Comparison of ENCODE assay signal across 13 cellular contexts in genomic region chr2:43193652-43193995, GRCh38. TPM values are rescaled to one million over a fixed set of nuclear protein-coding genes. Genes with fewer than 3 reads are reported as not detected.
DNase-seq lines count a peak whose midpoint lies in the region; ATAC-seq, FAIRE-seq and TF ChIP-seq lines count a peak whose summit lies in the region.
"Had no signal": no experiment of that assay in that cellular context is flagged by ENCODE, and none has a peak within 500 bp of the region (broad histone marks: within the 10 kb centered on the region; RNA-seq: fewer than 3 reads in every experiment).

No MANE protein-coding gene starts in this region.

- POLR2A ChIA-PET in K562 (lab: Yijun Ruan, JAX): interaction anchor here (1.0 to 1.4 kb wide), 4 partner anchors 15 to 19 kb away, joined by 3 to 5 read pairs (median 4); no protein-coding TSS in a partner anchor
- POLR2A ChIA-PET in naive thymus-derived CD4-positive, alpha-beta T cell (lab: Charles Lee): interaction anchor here (1.6 to 13.1 kb wide), 8 partner anchors 8 to 63 kb away, joined by 5 to 543 read pairs (median 28); partner anchors contain the start of gene ZFP36L2

- H3K4me1 Mint-ChIP-seq in naive thymus-derived CD4-positive, alpha-beta T cell: peaks cover 37 to 81% (median 61%) of the 10 kb centered on the region in 7 donors

- no peak for TF ChIP-seq RAD21 in K562 (CRISPR knock-in tag; conservative IDR thresholded peaks at IDR 0.05 in 1 of 2, IDR thresholded peaks at IDR 0.05 in 1 of 2)

- peak overlapping the region; percentile 86 to 100 (median 92) for H3K4me3 Mint-ChIP-seq in naive thymus-derived CD4-positive, alpha-beta T cell
- H3K4me3 Mint-ChIP-seq: WTC11 had no signal

- peaks cover 0 to 11% (median 0%) of the 10 kb centered on the region in 5 donors for H3K36me3 Mint-ChIP-seq in naive thymus-derived CD4-positive, alpha-beta T cell
- H3K36me3 Mint-ChIP-seq: WTC11 had no signal

- H3K9me3 Mint-ChIP-seq in naive thymus-derived CD4-positive, alpha-beta T cell: peaks cover 0 to 3% (median 0%) of the 10 kb centered on the region in 11 donors
- H3K9me3 Mint-ChIP-seq: WTC11 had no signal

- H3K4me2 ChIP-seq in BLaER1 (peak overlapping the region; percentile 98), K562 (ENCODE audit: insufficient read depth, low read length) (peak overlapping the region; percentile 59; the same call in 1 of the 2 replicates)

- H3K4me3 ChIP-seq in BLaER1 (peak overlapping the region; percentile 72), HL-60 (replicated peaks; ENCODE audit: insufficient read depth, low read length) (no peak overlapping the region), K562 (no peak overlapping the region)
- peak overlapping the region; percentile 80 for H3K4me3 ChIP-seq in naive thymus-derived CD4-positive, alpha-beta T cell (ENCODE audit: low read length)

- no peak for TF ChIP-seq POLR2A in K562 (conservative IDR thresholded peaks at IDR 0.05)

- H3K27ac Mint-ChIP-seq in naive thymus-derived CD4-positive, alpha-beta T cell: peak overlapping the region; percentile 94 to 100 (median 99)

- peak overlapping the region; percentile 84 for H3K9ac ChIP-seq in BLaER1
- H3K9ac ChIP-seq in K562 (ENCODE audit: insufficient read depth in 1 of 2, low read depth in 2 of 2, low read length in 2 of 2): peak overlapping the region; percentile 21 to 78; a peak in 2 of 4 replicates

- DNase-seq in HL-60 (ENCODE audit: low read depth in 1 of 2, low spot score in 1 of 2) (no peak), K562 (ENCODE audit: extremely low read depth in 1 of 4, low spot score in 3 of 4) (peak in 2 of 4 experiments; percentile 39 to 49), HPDE6-E6E7 (ENCODE audit: extremely low spot score) (no peak), SHP77 (lab: John Stamatoyannopoulos, UW) (no peak), activated gamma-delta T cell treated with Interleukin-2 at 50 U/mL for 16 hours (no peak)
- no peak for DNase-seq in naive thymus-derived CD4-positive, alpha-beta T cell
- DNase-seq: amygdala; effector CD4-positive, alpha-beta T cell; NCI-H446 treated with DMSO at 0.1 percent for 48 hours had no signal

- TF ChIP-seq EP300 in K562 (IDR thresholded peaks at IDR 0.05; ENCODE audit: low read length): no peak

- peaks cover 68% of the 10 kb centered on the region for H4K20me1 ChIP-seq in BLaER1
- no peaks in the 10 kb centered on the region for H4K20me1 ChIP-seq in K562 (replicated peaks; ENCODE audit: control insufficient read depth, insufficient read depth, low read length)

- peaks cover 56% of the 10 kb centered on the region; the same call in 1 of the 2 replicates for H3K36me3 ChIP-seq in BLaER1
- no peaks in the 10 kb centered on the region for H3K36me3 ChIP-seq in K562 (ENCODE audit: control insufficient read depth, insufficient read depth, low read length)
- no peaks in the 10 kb centered on the region for H3K36me3 ChIP-seq in naive thymus-derived CD4-positive, alpha-beta T cell (ENCODE audit: control insufficient read depth in 2 of 3, insufficient read depth in 3 of 3, low read length in 3 of 3)

- intact Hi-C loops in K562 (cut with micrococcal nuclease): no loop called here
- intact Hi-C loops in naive thymus-derived CD4-positive, alpha-beta T cell (cut with micrococcal nuclease): no loop called here

- no peaks in the 10 kb centered on the region for H3K27me3 ChIP-seq in BLaER1
- H3K27me3 ChIP-seq in HL-60 (ENCODE audit: insufficient read depth, poor library complexity, severe bottlenecking): no peaks in the 10 kb centered on the region
- no peaks in the 10 kb centered on the region for H3K27me3 ChIP-seq in K562 (ENCODE audit: control insufficient read depth in 2 of 2, insufficient read depth in 2 of 2, low read length in 2 of 2)
- no peaks in the 10 kb centered on the region for H3K27me3 ChIP-seq in naive thymus-derived CD4-positive, alpha-beta T cell (ENCODE audit: control insufficient read depth in 2 of 2, insufficient read depth in 2 of 2, low read length in 2 of 2)

- no peaks in the 10 kb centered on the region for H3K79me2 ChIP-seq in K562 (ENCODE audit: control insufficient read depth, insufficient read depth, low read length)

- no TSS peak for BruUV-seq in K562 (replicated peaks; lab: Mats Ljungman, UMichigan)

- H2AFZ ChIP-seq in K562 (ENCODE audit: low read depth, low read length): peak overlapping the region; percentile 21

- in situ Hi-C loops in K562 (cut with MboI): no loop called here

- H3K9me1 ChIP-seq in K562 (ENCODE audit: control insufficient read depth, insufficient read depth, low read length): no peaks in the 10 kb centered on the region

- H3K9me3 ChIP-seq in BLaER1 (no peaks in the 10 kb centered on the region), K562 (replicated peaks; ENCODE audit: control insufficient read depth, insufficient read depth, low read depth, low read length) (no peaks in the 10 kb centered on the region)
- no peaks in the 10 kb centered on the region for H3K9me3 ChIP-seq in naive thymus-derived CD4-positive, alpha-beta T cell (ENCODE audit: control insufficient read depth in 2 of 3, low read length in 3 of 3)

- H3K4me1 ChIP-seq in BLaER1 (peaks cover 100% of the 10 kb centered on the region), K562 (replicated peaks in 1 of 2; ENCODE audit: control insufficient read depth in 2 of 2, insufficient read depth in 2 of 2, low read length in 2 of 2) (peaks cover 60 to 80% of the 10 kb centered on the region in 2 experiments)
- H3K4me1 ChIP-seq in naive thymus-derived CD4-positive, alpha-beta T cell (ENCODE audit: control insufficient read depth in 2 of 2, insufficient read depth in 2 of 2, low read length in 2 of 2): peaks cover 61 to 69% of the 10 kb centered on the region in 2 donors

- no peaks in the 10 kb centered on the region for H3K27me3 Mint-ChIP-seq in naive thymus-derived CD4-positive, alpha-beta T cell

- no peak for FAIRE-seq in K562 (lab: Jason Lieb, UNC)

- no peak for ATAC-seq in K562
- no peak for ATAC-seq in naive thymus-derived CD4-positive, alpha-beta T cell
- no peak for ATAC-seq in GM21390 (IDR thresholded peaks at IDR 0.05; ENCODE audit: unreplicated experiment)
- ATAC-seq: Right ventricle myocardium inferior, WTC11 had no signal

- no peak for TF ChIP-seq CTCF in HL-60 (IDR thresholded peaks at IDR 0.05; ENCODE audit: insufficient read depth, low read length)
- TF ChIP-seq CTCF in K562 (IDR thresholded peaks at IDR 0.05 in 2 of 3, conservative IDR thresholded peaks at IDR 0.05 in 1 of 3; ENCODE audit: insufficient read depth in 2 of 3, low read depth in 1 of 3, low read length in 3 of 3): no peak

- H3K27ac ChIP-seq in BLaER1 (peak overlapping the region; percentile 89), HL-60 (replicated peaks) (peak overlapping the region; percentile 62), K562 (ENCODE audit: extremely low read depth, low read depth, low read length) (peak overlapping the region; percentile 80)
- H3K27ac ChIP-seq in naive thymus-derived CD4-positive, alpha-beta T cell (ENCODE audit: low read depth, low read length): peak overlapping the region; percentile 98

- CTCF ChIA-PET in K562 (lab: Yijun Ruan, JAX; ENCODE audit: low intra/inter-chr PET ratio): no interaction called here
- CTCF ChIA-PET in naive thymus-derived CD4-positive, alpha-beta T cell (lab: Charles Lee): interaction anchor here (1.4 to 4.6 kb wide), 6 partner anchors 19 to 57 kb away, joined by 4 to 24 read pairs (median 6); no protein-coding TSS in a partner anchor

- WGBS in K562 (ENCODE audit: insufficient coverage, low coverage, missing lambda C conversion rate): 38% methylated on average over 2 of the region's 2 CpGs

TF ChIP-seq in K562, 482 proteins besides CTCF, POLR2A, EP300 and RAD21 (continues in another document):
- TF ChIP-seq ZNF561 (CRISPR knock-in tag; conservative IDR thresholded peaks at IDR 0.05): no peak
- no peak for TF ChIP-seq XRCC3 (IDR thresholded peaks at IDR 0.05)
- TF ChIP-seq ZFX (CRISPR knock-in tag; IDR thresholded peaks at IDR 0.05): no peak
- no peak for TF ChIP-seq ZNF507 (tag; conservative IDR thresholded peaks at IDR 0.05)
- TF ChIP-seq HDAC1 (IDR thresholded peaks at IDR 0.05): no peak
- TF ChIP-seq ZNF778 (CRISPR knock-in tag; IDR thresholded peaks at IDR 0.05): no peak
- no peak for TF ChIP-seq CHCHD3 (CRISPR knock-in tag; IDR thresholded peaks at IDR 0.05)

RNA-seq across cellular contexts. Expression of gene ZFP36L2, which starts 32.8 kb away (rescaled TPM):
- total RNA-seq in K562 (2011; cell fraction: chromatin; rRNA removed; ENCODE audit: low replicate concordance): 9.5 and 13.7 TPM in 2 replicates
- 9.7 and 10.2 TPM in 2 replicates for total RNA-seq in K562 (2011; cell fraction: nucleolus; rRNA removed)
- total RNA-seq in K562 (2011; cell fraction: nucleoplasm; rRNA removed): 11.8 and 19.4 TPM in 2 replicates
- total RNA-seq in K562 (2014; rRNA removed) (4.1 and 6.2 TPM in 2 replicates), K562 (2014; rRNA removed; fragmentation: Illumina TruSeq; extraction: Trizol) (6.2 and 6.4 TPM in 2 replicates), K562 (2015; rRNA removed; fragmentation: Illumina TruSeq; extraction: Trizol) (6.6 and 7.9 TPM in 2 replicates), K562 (2021) (60.6 and 62.1 TPM in 2 replicates)
- polyA plus RNA-seq in K562 (2011; rRNA removed) (6.5 and 11.7 TPM in 2 replicates), K562 (2014; fragmentation: Illumina TruSeq; extraction: Trizol) (20.0 and 20.3 TPM in 2 replicates), K562 (2014; fragmentation: Nextera tagmentation; extraction: Ambion mirVana) (10 to 100 TPM; 32.4 to 42.8 TPM), K562 (2014; rRNA removed) (21.8 and 23.7 TPM in 2 replicates)
- polyA plus RNA-seq in K562 (2011; cell fraction: cytosol; rRNA removed): 3.1 and 12.8 TPM in 2 replicates
- 6.0 and 19.0 TPM in 2 replicates for polyA plus RNA-seq in K562 (2011; cell fraction: nucleus; rRNA removed)
- 27.2 and 38.8 TPM in 2 replicates for polyA plus RNA-seq in K562 (2012)
- 4.3 and 5.1 TPM in 2 replicates for polyA minus RNA-seq in K562 (2011; rRNA and poly(A)+ RNA removed)
- 17.1 and 23.8 TPM in 2 replicates for polyA minus RNA-seq in K562 (2011; cell fraction: cytosol; rRNA and poly(A)+ RNA removed)
- 6.4 and 8.1 TPM in 2 replicates for polyA minus RNA-seq in K562 (2011; cell fraction: nucleus; rRNA and poly(A)+ RNA removed)
- total RNA-seq in naive thymus-derived CD4-positive, alpha-beta T cell: 100 to 1,000 TPM; 231 to 747 (median 389) TPM
- polyA plus RNA-seq in naive thymus-derived CD4-positive, alpha-beta T cell: 100 to 1,000 TPM; 252 to 411 TPM

Comparison
In these comparisons a context has a peak if more than half of its experiments do, and no peak if none do; other contexts are left out.
1. H3K4me3 ChIP-seq: peak in BLaER1 (single experiment) and naive thymus-derived CD4-positive, alpha-beta T cell (single experiment); none in HL-60 (single experiment) and K562 (single experiment).
2. Peak in every context shown above with its lines, with median percentiles within 50 percentile points of each other: H3K27ac ChIP-seq.